ENCODE assay signal across 11 cellular contexts in the genomic region with DNA sequence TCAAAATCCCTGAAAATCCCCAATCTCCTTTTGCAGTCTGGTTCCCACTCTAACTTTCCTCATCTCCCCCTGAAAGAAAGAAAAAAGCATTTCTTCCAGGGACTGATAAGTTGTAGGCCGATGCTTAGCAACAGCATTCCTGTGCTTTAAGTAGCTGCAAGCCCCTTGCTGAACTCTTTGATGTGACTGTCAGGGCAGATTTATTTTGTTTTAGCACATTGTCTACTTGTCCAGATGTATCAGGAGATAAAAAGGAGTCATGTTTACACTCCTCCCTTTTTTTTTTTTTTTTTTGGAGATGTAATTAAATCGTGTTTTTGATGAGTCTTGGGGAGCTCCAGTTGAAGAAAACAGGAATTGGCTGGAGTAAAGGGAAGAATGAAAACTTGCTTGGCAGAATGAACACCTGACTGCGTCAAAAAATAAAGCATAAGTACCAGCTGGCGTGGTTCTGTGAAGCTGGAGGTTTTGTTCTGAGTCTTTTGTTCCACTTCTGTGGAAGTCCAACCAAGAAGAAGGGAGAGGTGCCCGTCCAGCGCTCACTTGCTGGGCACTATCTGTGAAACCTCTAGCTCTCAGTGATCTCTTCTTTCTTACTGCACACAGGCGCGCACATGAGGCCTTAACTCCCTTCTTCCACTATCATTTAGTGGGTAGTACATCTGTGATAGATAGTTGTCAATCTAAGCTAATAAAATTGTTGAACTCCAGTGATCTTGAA.
DNase-seq lines count a peak whose midpoint lies in the region; ATAC-seq and TF ChIP-seq lines count a peak whose summit lies in the region.
"Had no signal": no experiment of that assay in that cellular context is flagged by ENCODE, and none has a peak within 500 bp of the region (broad histone marks: within the 10 kb centered on the region; RNA-seq: fewer than 3 reads in every experiment).

No MANE protein-coding gene starts in this region.

- H2BK12ac ChIP-seq in trophoblast cell (ENCODE audit: low read length): peak overlapping the region; percentile 63

- peak overlapping the region; percentile 74 for H2BK120ac ChIP-seq in trophoblast cell (ENCODE audit: insufficient read depth, low read length, poor library complexity)

- peak overlapping the region; percentile 65 for H3K14ac ChIP-seq in trophoblast cell (ENCODE audit: low read length)

- no peak for ATAC-seq in GM21825 (IDR thresholded peaks at IDR 0.05; ENCODE audit: unreplicated experiment)
- ATAC-seq in activated CD4-positive, CD25-positive, alpha-beta regulatory T cell treated with anti-CD3 and anti-CD28 coated beads, Interleukin-2, amount 50 U/mL, for 24 hours: no peak
- ATAC-seq: activated T-cell treated with anti-CD3 and anti-CD28 coated beads, Interleukin-2, amount 50 U/mL, for 4 hours; effector memory CD8-positive, alpha-beta T cell had no signal

- peak overlapping the region; percentile 81 for H2BK5ac ChIP-seq in trophoblast cell (ENCODE audit: low read depth, low read length, poor library complexity)

- no peak overlapping the region for H3K23ac ChIP-seq in trophoblast cell (ENCODE audit: low read length)

- TF ChIP-seq CTCF in VCaP (conservative IDR thresholded peaks at IDR 0.05) (no peak), right atrium auricular region (IDR thresholded peaks at IDR 0.05) (no peak)

- H4K12ac ChIP-seq in trophoblast cell (ENCODE audit: low read depth, low read length): no peak overlapping the region

- H2AK5ac ChIP-seq in trophoblast cell (ENCODE audit: low read length): no peak overlapping the region

- no peaks in the 10 kb centered on the region for H3K27me3 ChIP-seq in HUES6 (ENCODE audit: control insufficient read depth, insufficient read depth, low read length)
- no peaks in the 10 kb centered on the region for H3K27me3 ChIP-seq in right atrium auricular region
- no peaks in the 10 kb centered on the region for H3K27me3 ChIP-seq in trophoblast cell (ENCODE audit: insufficient read depth, low read length)

- peak overlapping the region; percentile 9 for H3K9ac ChIP-seq in HUES6 (ENCODE audit: low read length)
- no peak overlapping the region for H3K9ac ChIP-seq in trophoblast cell (ENCODE audit: low read length)

- H3K79me1 ChIP-seq in trophoblast cell (ENCODE audit: low read length): peaks cover 17% of the 10 kb centered on the region

- H4K91ac ChIP-seq in trophoblast cell (ENCODE audit: low read depth, low read length): peak overlapping the region; percentile 88

- H4K8ac ChIP-seq in trophoblast cell (ENCODE audit: low read depth, low read length): no peak overlapping the region

- H3K79me2 ChIP-seq in trophoblast cell (ENCODE audit: control insufficient read depth, insufficient read depth, low read length, poor library complexity): no peaks in the 10 kb centered on the region

- peaks cover 18% of the 10 kb centered on the region for H3K4me1 ChIP-seq in HUES6 (ENCODE audit: control insufficient read depth, insufficient read depth, low read length)
- H3K4me1 ChIP-seq in right atrium auricular region: peaks cover 0 to 41% of the 10 kb centered on the region in 2 donors
- H3K4me1 ChIP-seq in trophoblast cell (ENCODE audit: control insufficient read depth in 1 of 2, insufficient read depth in 2 of 2, low read length in 2 of 2): peaks cover 3 to 14% of the 10 kb centered on the region in 2 experiments

- H3K27ac ChIP-seq in HUES6 (ENCODE audit: low read depth, low read length) (no peak overlapping the region), VCaP (peak overlapping the region; percentile 97), right atrium auricular region (peak overlapping the region; percentile 48 to 72), trophoblast cell (ENCODE audit: low read depth, low read length) (peak overlapping the region; percentile 69)

- H3K4me3 ChIP-seq in HUES6 (ENCODE audit: low read depth, low read length): no peak overlapping the region
- no peak overlapping the region for H3K4me3 ChIP-seq in right atrium auricular region
- H3K4me3 ChIP-seq in trophoblast cell (ENCODE audit: low read depth, low read length): no peak overlapping the region
- H3K4me3 ChIP-seq: lung had no signal

- WGBS in trophoblast cell (ENCODE audit: extremely low coverage, insufficient coverage, insufficient read length): no CpG with 5 or more reads among the region's 8 CpGs

- H3K18ac ChIP-seq in trophoblast cell (ENCODE audit: low read length): peak overlapping the region; percentile 19

- no peak overlapping the region for H2AFZ ChIP-seq in trophoblast cell (ENCODE audit: insufficient read depth, low read length, poor library complexity)

- H3K4me2 ChIP-seq in trophoblast cell (ENCODE audit: low read length): no peak overlapping the region

- H3K4ac ChIP-seq in trophoblast cell (ENCODE audit: low read depth, low read length): no peak overlapping the region

- H3K36me3 ChIP-seq in HUES6 (ENCODE audit: control insufficient read depth, insufficient read depth, low read length) (no peaks in the 10 kb centered on the region), right atrium auricular region (no peaks in the 10 kb centered on the region), trophoblast cell (ENCODE audit: control insufficient read depth in 1 of 2, insufficient read depth in 2 of 2, low read length in 2 of 2) (no peaks in the 10 kb centered on the region)

- H3K9me3 ChIP-seq in HUES6 (ENCODE audit: control insufficient read depth, insufficient read depth, low read depth, low read length): peaks cover 6% of the 10 kb centered on the region; the same call in 1 of the 2 replicates
- no peaks in the 10 kb centered on the region for H3K9me3 ChIP-seq in right atrium auricular region
- H3K9me3 ChIP-seq in trophoblast cell (ENCODE audit: insufficient read depth, low read depth, low read length): no peaks in the 10 kb centered on the region

- no peak for DNase-seq in right atrium auricular region (ENCODE audit: low spot score)
- no peak for DNase-seq in trophoblast cell
- DNase-seq in NCI-H2196 (lab: John Stamatoyannopoulos, UW; ENCODE audit: unreplicated experiment): no peak
- DNase-seq: effector memory CD8-positive, alpha-beta T cell; SW 1271 had no signal
